Comparison of ENCODE assay signal across 23 cellular contexts in the genomic region with DNA sequence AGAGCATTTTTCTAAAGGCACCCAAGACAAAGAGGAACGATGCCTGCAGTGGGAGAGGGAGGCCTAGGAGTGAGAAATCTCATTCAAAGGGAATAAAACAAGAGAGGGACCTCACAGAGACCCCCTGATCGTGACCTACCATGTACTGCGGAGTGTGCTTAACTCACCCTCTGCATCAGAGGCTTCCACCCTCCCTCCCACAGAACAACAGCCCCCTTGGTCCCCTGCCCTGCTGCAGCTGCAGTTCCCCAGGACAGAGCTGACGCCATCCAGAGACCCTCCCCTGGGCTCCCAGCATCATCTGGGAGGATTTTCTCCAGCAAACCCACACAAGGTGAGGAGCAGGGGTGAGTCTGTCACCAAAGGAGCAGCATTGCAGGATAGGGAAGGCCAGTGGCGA. TPM values are rescaled to one million over a fixed set of nuclear protein-coding genes. Genes with fewer than 3 reads are reported as not detected.
DNase-seq lines count a peak whose midpoint lies in the region; ATAC-seq and TF ChIP-seq lines count a peak whose summit lies in the region.
"Had no signal": no experiment of that assay in that cellular context is flagged by ENCODE, and none has a peak within 500 bp of the region (broad histone marks: within the 10 kb centered on the region; RNA-seq: fewer than 3 reads in every experiment).

No MANE protein-coding gene starts in this region.

- no peaks in the 10 kb centered on the region for H3K9me2 ChIP-seq in neural cell (ENCODE audit: insufficient read depth, low read length)

- H3K9me3 Mint-ChIP-seq in chondrocyte (ENCODE audit: low read depth): no peaks in the 10 kb centered on the region

- H3K9me3 ChIP-seq in neural cell (ENCODE audit: low read length) (no peaks in the 10 kb centered on the region), osteoblast (ENCODE audit: low read depth, low read length) (peaks cover 3% of the 10 kb centered on the region)
- H3K9me3 ChIP-seq: A549 had no signal

- no peak for ATAC-seq in GM19328 (IDR thresholded peaks at IDR 0.05; ENCODE audit: unreplicated experiment)
- ATAC-seq: A549, HCT116 had no signal

- no peaks in the 10 kb centered on the region for H3K4me1 ChIP-seq in osteoblast (ENCODE audit: insufficient read depth, low read length)
- H3K4me1 ChIP-seq: A549 had no signal

- H4K20me1 ChIP-seq in neural cell (ENCODE audit: insufficient read depth) (no peaks in the 10 kb centered on the region), osteoblast (ENCODE audit: insufficient read depth, low read length) (no peaks in the 10 kb centered on the region)

- DNase-seq in H7 (peak; percentile 53), chondrocyte (ENCODE audit: low spot score) (peak; percentile 8), osteoblast (ENCODE audit: insufficient read length, low spot score, missing footprints) (peak; percentile 65), NCI-H146 treated with DMSO at 0.1 percent for 48 hours (lab: John Stamatoyannopoulos, UW; ENCODE audit: unreplicated experiment) (no peak), NCI-H774 (lab: John Stamatoyannopoulos, UW) (no peak), AG08395 (ENCODE audit: low spot score) (no peak)
- DNase-seq: 8988T; ACHN; C1 segment of cervical spinal cord; Calu3; CD4-positive, alpha-beta memory T cell; COR-L47; DMS53; DMS79 treated with DMSO at 0.1 percent for 48 hours; GF-D8; GM23248 had no signal

- no peaks in the 10 kb centered on the region for H3K4me1 Mint-ChIP-seq in chondrocyte (ENCODE audit: low read depth)

- no peaks in the 10 kb centered on the region for H3K36me3 Mint-ChIP-seq in chondrocyte (ENCODE audit: low read depth)

- H3K79me2 ChIP-seq in neural cell (replicated peaks; ENCODE audit: insufficient read depth, low read length) (no peaks in the 10 kb centered on the region), osteoblast (ENCODE audit: insufficient read depth, low read length) (no peaks in the 10 kb centered on the region)

- TF ChIP-seq EP300 in neural cell (conservative IDR thresholded peaks at IDR 0.05; ENCODE audit: poor library complexity, severe bottlenecking): no peak

- no peaks in the 10 kb centered on the region for H3K36me3 ChIP-seq in H7 (replicated peaks; ENCODE audit: control insufficient read depth, insufficient read depth, low read length)
- no peaks in the 10 kb centered on the region for H3K36me3 ChIP-seq in neural cell (ENCODE audit: insufficient read depth, low read length)
- no peaks in the 10 kb centered on the region for H3K36me3 ChIP-seq in osteoblast (ENCODE audit: insufficient read depth, low read length)

- H3K27ac ChIP-seq in neural cell (ENCODE audit: low read length): peak overlapping the region; percentile 53
- no peak overlapping the region for H3K27ac ChIP-seq in osteoblast (ENCODE audit: low read depth, low read length)
- H3K27ac ChIP-seq: A549, GM23248 had no signal

- no peak overlapping the region for H2AFZ ChIP-seq in neural cell (ENCODE audit: low read depth, low read length)
- H2AFZ ChIP-seq in osteoblast (ENCODE audit: low read length): no peak overlapping the region
- H2AFZ ChIP-seq: GM23248 had no signal

- H3K4me3 ChIP-seq in H7 (ENCODE audit: insufficient read depth, low read depth, low read length): no peak overlapping the region
- no peak overlapping the region for H3K4me3 ChIP-seq in neural cell (ENCODE audit: low read length)
- H3K4me3 ChIP-seq in osteoblast (ENCODE audit: insufficient read depth, low read length): no peak overlapping the region
- H3K4me3 ChIP-seq: A549, GM23248 had no signal

- H3K4me2 ChIP-seq in neural cell (ENCODE audit: low read length) (no peak overlapping the region), osteoblast (ENCODE audit: insufficient read depth, low read length) (no peak overlapping the region)
- H3K4me2 ChIP-seq: A549 had no signal

- H3F3A ChIP-seq in neural cell (ENCODE audit: insufficient read depth, low read length, poor library complexity, severe bottlenecking): no peaks in the 10 kb centered on the region

- H3K27ac Mint-ChIP-seq in chondrocyte (ENCODE audit: unreplicated experiment): no peak overlapping the region
- H3K27ac Mint-ChIP-seq: CD4-positive, alpha-beta memory T cell had no signal

- TF ChIP-seq RAD21 in neural cell (conservative IDR thresholded peaks at IDR 0.05): no peak

- no peak overlapping the region for H3K4me3 Mint-ChIP-seq in chondrocyte (ENCODE audit: unreplicated experiment)
- H3K4me3 Mint-ChIP-seq: CD4-positive, alpha-beta memory T cell had no signal

- H3K27me3 ChIP-seq in H7 (ENCODE audit: control insufficient read depth, insufficient read depth, low read length) (no peaks in the 10 kb centered on the region), neural cell (ENCODE audit: insufficient read depth, low read depth, low read length) (no peaks in the 10 kb centered on the region), osteoblast (ENCODE audit: insufficient read depth, low read length) (no peaks in the 10 kb centered on the region)

- TF ChIP-seq CTCF in chondrocyte (IDR thresholded peaks at IDR 0.05): no peak
- TF ChIP-seq CTCF in neural cell (IDR thresholded peaks at IDR 0.05; ENCODE audit: poor library complexity, severe bottlenecking): no peak
- no peak for TF ChIP-seq CTCF in osteoblast (IDR thresholded peaks at IDR 0.05; ENCODE audit: extremely low read depth, low read depth, low read length)

- peaks cover 32% of the 10 kb centered on the region for H3K27me3 Mint-ChIP-seq in chondrocyte (ENCODE audit: low read depth)

- H3K9ac ChIP-seq in neural cell (ENCODE audit: low read length): peak overlapping the region; percentile 32
- H3K9ac ChIP-seq: GM23248 had no signal

TF ChIP-seq in neural cell, 6 proteins besides CTCF, POLR2A, EP300 and RAD21:
- TF ChIP-seq TAF1 (IDR thresholded peaks at IDR 0.05; ENCODE audit: low read depth) (no peak), SMC3 (conservative IDR thresholded peaks at IDR 0.05; ENCODE audit: poor library complexity) (no peak), EZH2 (IDR thresholded peaks at IDR 0.05; ENCODE audit: borderline replicate concordance, insufficient read depth, low read length, poor library complexity, severe bottlenecking) (no peak), MXI1 (conservative IDR thresholded peaks at IDR 0.05; ENCODE audit: poor library complexity, severe bottlenecking) (no peak), REST (IDR thresholded peaks at IDR 0.05; ENCODE audit: borderline replicate concordance) (no peak), POLR2AphosphoS5 (IDR thresholded peaks at IDR 0.05) (no peak)
TF ChIP-seq in neural cell: peak in this region for 0.

RNA-seq across cellular contexts. Expression of gene TLE7, which starts 39.9 kb away (rescaled TPM):
- not detected in 2 replicates for total RNA-seq in H7 (2014; rRNA removed; shearing (Covaris generic))
- total RNA-seq in chondrocyte (not detected in 3 replicates), osteoblast (not detected in 2 replicates)
- polyA plus RNA-seq in neural cell: not detected in 2 replicates
- polyA minus RNA-seq in neural cell: not detected in 2 replicates
- total RNA-seq: Calu3; CD4-positive, alpha-beta memory T cell; Daoy; G401; GM23248 had no signal
- polyA plus RNA-seq: A549; BJ; CD4-positive, alpha-beta memory T cell; GM23248 had no signal

RNA-seq across cellular contexts. Expression of gene CALB2, which starts 43.5 kb away (rescaled TPM):
- 0.30 and 1.0 TPM in 2 replicates for total RNA-seq in H7 (2014; rRNA removed; shearing (Covaris generic))
- total RNA-seq in chondrocyte (0.39 to 0.85 TPM in 2 of 3 replicates, not detected in the other), osteoblast (1.1 and 2.4 TPM in 2 replicates)
- polyA plus RNA-seq in neural cell: 0.20 and 1.1 TPM in 2 replicates
- 0.73 and 0.93 TPM in 2 replicates for polyA minus RNA-seq in neural cell
- total RNA-seq: CD4-positive, alpha-beta memory T cell had no signal
- polyA plus RNA-seq: CD4-positive, alpha-beta memory T cell had no signal

Comparison
In these comparisons a context has a peak if more than half of its experiments do, and no peak if none do; other contexts are left out.
1. DNase-seq: peak in H7 (single experiment), chondrocyte (single experiment) and osteoblast (single experiment); none in NCI-H146 treated with DMSO at 0.1 percent for 48 hours (single experiment), NCI-H774 (single experiment) and AG08395 (single experiment).